In the genomic region with DNA sequence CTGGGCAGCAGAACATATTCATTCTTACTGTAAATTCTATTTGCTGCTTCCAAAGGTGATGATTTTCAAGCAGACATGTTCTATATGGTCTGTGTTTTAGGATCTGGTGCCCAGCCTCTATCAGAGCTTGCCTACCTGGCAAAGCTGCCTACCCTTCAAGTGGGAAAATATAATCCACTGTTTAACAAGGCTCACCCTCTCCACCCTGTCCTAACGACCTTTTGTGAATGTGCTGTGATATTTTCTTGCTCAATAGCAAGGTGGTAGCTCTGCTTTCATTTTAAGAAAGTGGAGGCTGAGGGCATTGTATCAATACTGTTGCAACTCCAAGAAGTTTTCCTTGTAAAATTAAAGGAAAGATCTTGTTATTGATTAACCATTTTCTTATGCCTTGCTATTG, we compare ENCODE assay signal across 24 cellular contexts.
"Had no signal": no experiment of that assay in that cellular context is flagged by ENCODE, and none has a peak within 500 bp of the region (broad histone marks: within the 10 kb centered on the region; RNA-seq: fewer than 3 reads in every experiment).

No MANE protein-coding gene starts in this region.

- H3K4me3 Mint-ChIP-seq: activated CD4-positive, alpha-beta T cell treated with anti-CD3 and anti-CD28 coated beads, Interleukin-2, amount 10 ng/mL, durations not matched to agents 24 days and 14 days; activated CD8-positive, alpha-beta T cell treated with anti-CD3 and anti-CD28 coated beads for 36 hours; central memory CD8-positive, alpha-beta T cell; memory B cell; naive B cell; neural progenitor cell; stimulated activated naive CD8-positive, alpha-beta T cell treated with anti-CD3 and anti-CD28 coated beads, Interleukin-15, amount 100 ng/mL, for 72 hours had no signal

- H3K27me3 ChIP-seq: brain microvascular endothelial cell, colonic mucosa, neural progenitor cell, suprapubic skin, transverse colon, vagina had no signal

- H3K9me3 ChIP-seq: colonic mucosa, left ventricle myocardium inferior, psoas muscle, suprapubic skin, transverse colon, vagina had no signal

- DNase-seq: activated CD4-positive, alpha-beta T cell treated with anti-CD3 and anti-CD28 coated beads, Interleukin-2, amount 10 ng/mL, durations not matched to agents 24 days and 14 days; activated CD8-positive, alpha-beta T cell treated with anti-CD3 and anti-CD28 coated beads for 36 hours; activated effector memory CD4-positive, alpha-beta T cell treated with Interleukin-2 at 50 U/mL for 16 hours; activated naive CD4-positive, alpha-beta T cell treated with anti-CD3 and anti-CD28 coated beads, Interleukin-2, amount 50 U/mL, for 16 hours; activated T-cell treated with anti-CD3 and anti-CD28 coated beads, Interleukin-2, amount 50 U/mL, for 48 hours; aorta; brain microvascular endothelial cell; colonic mucosa; foreskin keratinocyte; hypothalamus; islet precursor cell; left ventricle myocardium inferior; naive B cell; psoas muscle; stimulated activated CD4-positive, alpha-beta T cell treated with anti-CD3 and anti-CD28 coated beads, Interleukin-4, amount 100 ng/mL, for 1 hour; stimulated activated naive CD8-positive, alpha-beta T cell treated with anti-CD3 and anti-CD28 coated beads, Interleukin-15, amount 100 ng/mL, for 72 hours; transverse colon had no signal

- H3K27me3 Mint-ChIP-seq: activated CD8-positive, alpha-beta T cell treated with anti-CD3 and anti-CD28 coated beads for 36 hours; central memory CD8-positive, alpha-beta T cell; memory B cell; naive B cell; stimulated activated naive CD8-positive, alpha-beta T cell treated with anti-CD3 and anti-CD28 coated beads, Interleukin-15, amount 100 ng/mL, for 72 hours had no signal

- H3K36me3 ChIP-seq: colonic mucosa had no signal

- ATAC-seq: activated CD8-positive, alpha-beta T cell treated with anti-CD3 and anti-CD28 coated beads for 36 hours; foreskin keratinocyte; psoas muscle; sciatic nerve; stimulated activated naive CD8-positive, alpha-beta T cell treated with anti-CD3 and anti-CD28 coated beads, Interleukin-15, amount 100 ng/mL, for 72 hours had no signal

- H3K4me1 ChIP-seq: colonic mucosa, foreskin keratinocyte, neural progenitor cell had no signal

- H3K4me1 Mint-ChIP-seq: activated CD4-positive, alpha-beta T cell treated with anti-CD3 and anti-CD28 coated beads, Interleukin-2, amount 10 ng/mL, durations not matched to agents 24 days and 14 days; memory B cell; naive B cell; neural progenitor cell; stimulated activated naive CD8-positive, alpha-beta T cell treated with anti-CD3 and anti-CD28 coated beads, Interleukin-15, amount 100 ng/mL, for 72 hours had no signal

- H3K4me3 ChIP-seq: colonic mucosa, left ventricle myocardium inferior, neural progenitor cell, psoas muscle, smooth muscle cell, suprapubic skin, transverse colon, vagina had no signal

- H3K27ac Mint-ChIP-seq: activated CD4-positive, alpha-beta T cell treated with anti-CD3 and anti-CD28 coated beads, Interleukin-2, amount 10 ng/mL, durations not matched to agents 24 days and 14 days; activated CD8-positive, alpha-beta T cell treated with anti-CD3 and anti-CD28 coated beads for 36 hours; memory B cell; neural progenitor cell; stimulated activated naive CD8-positive, alpha-beta T cell treated with anti-CD3 and anti-CD28 coated beads, Interleukin-15, amount 100 ng/mL, for 72 hours had no signal

- H3K9me3 Mint-ChIP-seq: activated CD4-positive, alpha-beta T cell treated with anti-CD3 and anti-CD28 coated beads, Interleukin-2, amount 10 ng/mL, durations not matched to agents 24 days and 14 days; activated CD8-positive, alpha-beta T cell treated with anti-CD3 and anti-CD28 coated beads for 36 hours; central memory CD8-positive, alpha-beta T cell; memory B cell; naive B cell; neural progenitor cell; stimulated activated naive CD8-positive, alpha-beta T cell treated with anti-CD3 and anti-CD28 coated beads, Interleukin-15, amount 100 ng/mL, for 72 hours had no signal

- H3K27ac ChIP-seq: brain microvascular endothelial cell, colonic mucosa, foreskin keratinocyte, left ventricle myocardium inferior, neural progenitor cell, psoas muscle, suprapubic skin, transverse colon, vagina had no signal
